Comparison of ENCODE assay signal across 1 cellular context in genomic region chr14:102602421-102603292, GRCh38.
TF ChIP-seq lines count a peak whose summit lies in the region.

No MANE protein-coding gene starts in this region.

TF ChIP-seq in H1, 55 proteins besides CTCF, POLR2A, EP300 and RAD21:
- TF ChIP-seq, protein P1, sequence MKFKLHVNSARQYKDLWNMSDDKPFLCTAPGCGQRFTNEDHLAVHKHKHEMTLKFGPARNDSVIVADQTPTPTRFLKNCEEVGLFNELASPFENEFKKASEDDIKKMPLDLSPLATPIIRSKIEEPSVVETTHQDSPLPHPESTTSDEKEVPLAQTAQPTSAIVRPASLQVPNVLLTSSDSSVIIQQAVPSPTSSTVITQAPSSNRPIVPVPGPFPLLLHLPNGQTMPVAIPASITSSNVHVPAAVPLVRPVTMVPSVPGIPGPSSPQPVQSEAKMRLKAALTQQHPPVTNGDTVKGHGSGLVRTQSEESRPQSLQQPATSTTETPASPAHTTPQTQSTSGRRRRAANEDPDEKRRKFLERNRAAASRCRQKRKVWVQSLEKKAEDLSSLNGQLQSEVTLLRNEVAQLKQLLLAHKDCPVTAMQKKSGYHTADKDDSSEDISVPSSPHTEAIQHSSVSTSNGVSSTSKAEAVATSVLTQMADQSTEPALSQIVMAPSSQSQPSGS (IDR thresholded peaks at IDR 0.05; ENCODE audit: low read length) = no peak
- TF ChIP-seq NRF1 (IDR thresholded peaks at IDR 0.05; ENCODE audit: low read depth, low read length) (no peak), KDM1A (IDR thresholded peaks at IDR 0.05; ENCODE audit: borderline replicate concordance, low read length) (no peak), MAFK (IDR thresholded peaks at IDR 0.05; ENCODE audit: low read depth, low read length) (no peak), SRF (IDR thresholded peaks at IDR 0.05; ENCODE audit: low read depth, low read length) (no peak), CBX8 (IDR thresholded peaks at IDR 0.05; ENCODE audit: borderline replicate concordance, low read depth, low read length) (no peak), CREB1 (IDR thresholded peaks at IDR 0.05) (no peak), TBP (IDR thresholded peaks at IDR 0.05; ENCODE audit: low read depth, low read length) (no peak), SP4 (IDR thresholded peaks at IDR 0.05; ENCODE audit: low read length) (no peak), MAX (IDR thresholded peaks at IDR 0.05) (no peak), PHF8 (conservative IDR thresholded peaks at IDR 0.05; ENCODE audit: low read depth, low read length) (no peak), HDAC6 (IDR thresholded peaks at IDR 0.05; ENCODE audit: low read depth, low read length) (no peak), EGR1 (IDR thresholded peaks at IDR 0.05; ENCODE audit: borderline replicate concordance, low read depth, low read length) (no peak), CHD1 (IDR thresholded peaks at IDR 0.05; ENCODE audit: low read depth, low read length) (no peak), USF2 (IDR thresholded peaks at IDR 0.05; ENCODE audit: low read length) (no peak), JUN (IDR thresholded peaks at IDR 0.05; ENCODE audit: low read depth, low read length) (no peak), TEAD4 (IDR thresholded peaks at IDR 0.05; ENCODE audit: low read depth, low read length) (no peak), BACH1 (IDR thresholded peaks at IDR 0.05; ENCODE audit: low read length) (no peak)
- TF ChIP-seq, protein P2, sequence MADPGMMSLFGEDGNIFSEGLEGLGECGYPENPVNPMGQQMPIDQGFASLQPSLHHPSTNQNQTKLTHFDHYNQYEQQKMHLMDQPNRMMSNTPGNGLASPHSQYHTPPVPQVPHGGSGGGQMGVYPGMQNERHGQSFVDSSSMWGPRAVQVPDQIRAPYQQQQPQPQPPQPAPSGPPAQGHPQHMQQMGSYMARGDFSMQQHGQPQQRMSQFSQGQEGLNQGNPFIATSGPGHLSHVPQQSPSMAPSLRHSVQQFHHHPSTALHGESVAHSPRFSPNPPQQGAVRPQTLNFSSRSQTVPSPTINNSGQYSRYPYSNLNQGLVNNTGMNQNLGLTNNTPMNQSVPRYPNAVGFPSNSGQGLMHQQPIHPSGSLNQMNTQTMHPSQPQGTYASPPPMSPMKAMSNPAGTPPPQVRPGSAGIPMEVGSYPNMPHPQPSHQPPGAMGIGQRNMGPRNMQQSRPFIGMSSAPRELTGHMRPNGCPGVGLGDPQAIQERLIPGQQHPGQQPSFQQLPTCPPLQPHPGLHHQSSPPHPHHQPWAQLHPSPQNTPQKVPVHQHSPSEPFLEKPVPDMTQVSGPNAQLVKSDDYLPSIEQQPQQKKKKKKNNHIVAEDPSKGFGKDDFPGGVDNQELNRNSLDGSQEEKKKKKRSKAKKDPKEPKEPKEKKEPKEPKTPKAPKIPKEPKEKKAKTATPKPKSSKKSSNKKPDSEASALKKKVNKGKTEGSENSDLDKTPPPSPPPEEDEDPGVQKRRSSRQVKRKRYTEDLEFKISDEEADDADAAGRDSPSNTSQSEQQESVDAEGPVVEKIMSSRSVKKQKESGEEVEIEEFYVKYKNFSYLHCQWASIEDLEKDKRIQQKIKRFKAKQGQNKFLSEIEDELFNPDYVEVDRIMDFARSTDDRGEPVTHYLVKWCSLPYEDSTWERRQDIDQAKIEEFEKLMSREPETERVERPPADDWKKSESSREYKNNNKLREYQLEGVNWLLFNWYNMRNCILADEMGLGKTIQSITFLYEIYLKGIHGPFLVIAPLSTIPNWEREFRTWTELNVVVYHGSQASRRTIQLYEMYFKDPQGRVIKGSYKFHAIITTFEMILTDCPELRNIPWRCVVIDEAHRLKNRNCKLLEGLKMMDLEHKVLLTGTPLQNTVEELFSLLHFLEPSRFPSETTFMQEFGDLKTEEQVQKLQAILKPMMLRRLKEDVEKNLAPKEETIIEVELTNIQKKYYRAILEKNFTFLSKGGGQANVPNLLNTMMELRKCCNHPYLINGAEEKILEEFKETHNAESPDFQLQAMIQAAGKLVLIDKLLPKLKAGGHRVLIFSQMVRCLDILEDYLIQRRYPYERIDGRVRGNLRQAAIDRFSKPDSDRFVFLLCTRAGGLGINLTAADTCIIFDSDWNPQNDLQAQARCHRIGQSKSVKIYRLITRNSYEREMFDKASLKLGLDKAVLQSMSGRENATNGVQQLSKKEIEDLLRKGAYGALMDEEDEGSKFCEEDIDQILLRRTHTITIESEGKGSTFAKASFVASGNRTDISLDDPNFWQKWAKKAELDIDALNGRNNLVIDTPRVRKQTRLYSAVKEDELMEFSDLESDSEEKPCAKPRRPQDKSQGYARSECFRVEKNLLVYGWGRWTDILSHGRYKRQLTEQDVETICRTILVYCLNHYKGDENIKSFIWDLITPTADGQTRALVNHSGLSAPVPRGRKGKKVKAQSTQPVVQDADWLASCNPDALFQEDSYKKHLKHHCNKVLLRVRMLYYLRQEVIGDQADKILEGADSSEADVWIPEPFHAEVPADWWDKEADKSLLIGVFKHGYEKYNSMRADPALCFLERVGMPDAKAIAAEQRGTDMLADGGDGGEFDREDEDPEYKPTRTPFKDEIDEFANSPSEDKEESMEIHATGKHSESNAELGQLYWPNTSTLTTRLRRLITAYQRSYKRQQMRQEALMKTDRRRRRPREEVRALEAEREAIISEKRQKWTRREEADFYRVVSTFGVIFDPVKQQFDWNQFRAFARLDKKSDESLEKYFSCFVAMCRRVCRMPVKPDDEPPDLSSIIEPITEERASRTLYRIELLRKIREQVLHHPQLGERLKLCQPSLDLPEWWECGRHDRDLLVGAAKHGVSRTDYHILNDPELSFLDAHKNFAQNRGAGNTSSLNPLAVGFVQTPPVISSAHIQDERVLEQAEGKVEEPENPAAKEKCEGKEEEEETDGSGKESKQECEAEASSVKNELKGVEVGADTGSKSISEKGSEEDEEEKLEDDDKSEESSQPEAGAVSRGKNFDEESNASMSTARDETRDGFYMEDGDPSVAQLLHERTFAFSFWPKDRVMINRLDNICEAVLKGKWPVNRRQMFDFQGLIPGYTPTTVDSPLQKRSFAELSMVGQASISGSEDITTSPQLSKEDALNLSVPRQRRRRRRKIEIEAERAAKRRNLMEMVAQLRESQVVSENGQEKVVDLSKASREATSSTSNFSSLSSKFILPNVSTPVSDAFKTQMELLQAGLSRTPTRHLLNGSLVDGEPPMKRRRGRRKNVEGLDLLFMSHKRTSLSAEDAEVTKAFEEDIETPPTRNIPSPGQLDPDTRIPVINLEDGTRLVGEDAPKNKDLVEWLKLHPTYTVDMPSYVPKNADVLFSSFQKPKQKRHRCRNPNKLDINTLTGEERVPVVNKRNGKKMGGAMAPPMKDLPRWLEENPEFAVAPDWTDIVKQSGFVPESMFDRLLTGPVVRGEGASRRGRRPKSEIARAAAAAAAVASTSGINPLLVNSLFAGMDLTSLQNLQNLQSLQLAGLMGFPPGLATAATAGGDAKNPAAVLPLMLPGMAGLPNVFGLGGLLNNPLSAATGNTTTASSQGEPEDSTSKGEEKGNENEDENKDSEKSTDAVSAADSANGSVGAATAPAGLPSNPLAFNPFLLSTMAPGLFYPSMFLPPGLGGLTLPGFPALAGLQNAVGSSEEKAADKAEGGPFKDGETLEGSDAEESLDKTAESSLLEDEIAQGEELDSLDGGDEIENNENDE (IDR thresholded peaks at IDR 0.05; ENCODE audit: insufficient replicate concordance, low read length) = no peak
- TF ChIP-seq, protein P3, sequence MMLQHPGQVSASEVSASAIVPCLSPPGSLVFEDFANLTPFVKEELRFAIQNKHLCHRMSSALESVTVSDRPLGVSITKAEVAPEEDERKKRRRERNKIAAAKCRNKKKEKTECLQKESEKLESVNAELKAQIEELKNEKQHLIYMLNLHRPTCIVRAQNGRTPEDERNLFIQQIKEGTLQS (IDR thresholded peaks at IDR 0.05; ENCODE audit: insufficient read depth, low read depth, low read length) = no peak
